18 cellular contexts compared by ENCODE assay signal in the genomic region with DNA sequence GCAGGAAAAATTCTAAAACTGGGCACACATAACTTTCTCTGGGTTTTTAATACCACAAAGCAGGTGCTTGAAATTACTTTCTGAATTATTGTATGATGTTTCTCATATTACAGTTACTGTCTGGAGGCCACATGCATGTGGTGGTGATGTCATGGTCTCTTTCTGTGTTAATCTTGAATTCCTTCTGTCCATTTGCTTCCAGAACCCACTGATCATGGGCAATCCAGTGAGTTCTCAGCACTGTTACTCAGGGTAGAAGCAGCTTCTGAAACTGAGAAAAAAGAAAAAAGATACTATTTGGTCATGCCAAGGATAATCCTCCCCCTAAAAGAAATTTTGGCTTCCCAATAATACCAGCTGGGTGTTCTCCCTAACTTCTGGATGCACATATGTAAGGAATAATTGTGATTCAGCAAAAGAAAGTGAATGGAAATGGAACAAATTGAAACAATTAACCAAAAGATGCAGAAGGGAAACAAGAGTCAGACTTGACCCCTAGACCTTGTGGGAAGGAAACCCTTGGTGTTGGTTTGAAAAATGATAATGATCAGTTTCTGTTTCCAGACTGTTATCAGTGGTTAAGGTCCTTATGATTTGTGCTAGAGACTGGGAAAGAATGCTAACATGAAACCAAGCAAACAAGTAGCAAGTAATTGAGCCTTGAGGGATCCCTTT.
DNase-seq lines count a peak whose midpoint lies in the region; ATAC-seq and TF ChIP-seq lines count a peak whose summit lies in the region.
"Had no signal": no experiment of that assay in that cellular context is flagged by ENCODE, and none has a peak within 500 bp of the region (broad histone marks: within the 10 kb centered on the region; RNA-seq: fewer than 3 reads in every experiment).

No MANE protein-coding gene starts in this region.

- H4K20me1 ChIP-seq in OCI-LY7 (ENCODE audit: insufficient read depth, low read length), result no peaks in the 10 kb centered on the region

- TF ChIP-seq CTCF in WERI-Rb-1 (IDR thresholded peaks at IDR 0.05; ENCODE audit: low read depth, low read length) (no peak), OCI-LY7 (conservative IDR thresholded peaks at IDR 0.05; ENCODE audit: low read length) (no peak)

- H3K4me3 ChIP-seq in WERI-Rb-1 (ENCODE audit: low read depth, low read length) (no peak overlapping the region), OCI-LY7 (ENCODE audit: low read depth, low read length, poor library complexity, severe bottlenecking) (no peak overlapping the region)
- H3K4me3 ChIP-seq: ovary, skin epidermis had no signal

- no peak overlapping the region for H2AFZ ChIP-seq in OCI-LY7 (ENCODE audit: low read length)

- H3K4me1 ChIP-seq in OCI-LY7 (ENCODE audit: insufficient read depth, low read length, poor library complexity, severe bottlenecking), result no peaks in the 10 kb centered on the region

- intact Hi-C loops in OCI-LY7 (cut with micrococcal nuclease; ENCODE audit: unreplicated experiment), result no loop called here

- H3K27me3 ChIP-seq in WERI-Rb-1 (ENCODE audit: insufficient read depth, low read depth, severe bottlenecking), result no peaks in the 10 kb centered on the region
- H3K27me3 ChIP-seq: ovary had no signal

- H3K36me3 ChIP-seq in WERI-Rb-1, result no peaks in the 10 kb centered on the region
- H3K36me3 ChIP-seq in OCI-LY7 (ENCODE audit: insufficient read depth, low read length), result no peaks in the 10 kb centered on the region
- H3K36me3 ChIP-seq: ovary had no signal

- DNase-seq in EL, result peak; percentile 79
- peak; percentile 52 for DNase-seq in LHCN-M2 (ENCODE audit: low read depth)
- peak; percentile 40 for DNase-seq in dedifferentiated amniotic fluid mesenchymal stem cell (ENCODE audit: extremely low spot score)
- peak; percentile 68 for DNase-seq in myocyte (ENCODE audit: low read depth)
- no peak for DNase-seq in NCI-H82 treated with DMSO at 0.1 percent for 48 hours (lab: John Stamatoyannopoulos, UW; ENCODE audit: unreplicated experiment)
- DNase-seq in WERI-Rb-1, result no peak
- no peak for DNase-seq in OCI-LY7 (ENCODE audit: low spot score)
- DNase-seq: activated CD8-positive, alpha-beta T cell treated with anti-CD3 and anti-CD28 coated beads for 36 hours; activated naive CD8-positive, alpha-beta T cell treated with anti-CD3 and anti-CD28 coated beads, Interleukin-2, amount 50 U/mL, for 24 hours; activated T-cell treated with anti-CD3 and anti-CD28 coated beads, Interleukin-2, amount 50 U/mL, for 72 hours; Calu3; KBM-7; NCI-H1092; ovary; stimulated activated CD4-positive, alpha-beta T cell treated with anti-CD3 and anti-CD28 coated beads, Interleukin-4, amount 100 ng/mL, for 4 hours had no signal

- ATAC-seq in GM21360 (IDR thresholded peaks at IDR 0.05; ENCODE audit: unreplicated experiment), result no peak
- ATAC-seq: activated CD8-positive, alpha-beta T cell treated with anti-CD3 and anti-CD28 coated beads for 36 hours; activated naive CD8-positive, alpha-beta T cell treated with anti-CD3 and anti-CD28 coated beads, Interleukin-2, amount 50 U/mL, for 24 hours; activated T-cell treated with anti-CD3 and anti-CD28 coated beads, Interleukin-2, amount 50 U/mL, for 72 hours; esophagus mucosa had no signal

- no TSS peak for BruUV-seq in OCI-LY7 (replicated peaks; lab: Mats Ljungman, UMichigan)

- H3K79me2 ChIP-seq in OCI-LY7 (ENCODE audit: insufficient read depth, low read depth, low read length), result no peaks in the 10 kb centered on the region

- H3K9me2 ChIP-seq in OCI-LY7 (ENCODE audit: insufficient read depth, low read length), result no peaks in the 10 kb centered on the region

- CTCF ChIA-PET in OCI-LY7 (lab: Charles Lee; ENCODE audit: unreplicated experiment), result no interaction called here

- H3K4me2 ChIP-seq in OCI-LY7 (ENCODE audit: low read length), result no peak overlapping the region

- H3K9me3 ChIP-seq in WERI-Rb-1 (ENCODE audit: severe bottlenecking), result no peaks in the 10 kb centered on the region
- no peaks in the 10 kb centered on the region for H3K9me3 ChIP-seq in OCI-LY7 (ENCODE audit: low read length)
- H3K9me3 ChIP-seq: ovary had no signal

- POLR2A ChIA-PET in OCI-LY7 (lab: Charles Lee), result interaction anchor here (1.2 to 1.6 kb wide), 2 partner anchors 8 to 50 kb away, joined by 3 to 6 read pairs; no protein-coding TSS in a partner anchor

- H3K27ac ChIP-seq in WERI-Rb-1 (no peak overlapping the region), OCI-LY7 (ENCODE audit: low read depth, low read length, poor library complexity, severe bottlenecking) (no peak overlapping the region)
- H3K27ac ChIP-seq: ovary, skin epidermis had no signal

Comparison
In these comparisons a context has a peak if more than half of its experiments do, and no peak if none do; other contexts are left out.
1. DNase-seq: peak in EL (single experiment), LHCN-M2 (single experiment), dedifferentiated amniotic fluid mesenchymal stem cell (single experiment) and myocyte (single experiment); none in NCI-H82 treated with DMSO at 0.1 percent for 48 hours (single experiment), WERI-Rb-1 (single experiment) and OCI-LY7 (single experiment).